ENCODE assay signal across 5 cellular contexts in the genomic region with DNA sequence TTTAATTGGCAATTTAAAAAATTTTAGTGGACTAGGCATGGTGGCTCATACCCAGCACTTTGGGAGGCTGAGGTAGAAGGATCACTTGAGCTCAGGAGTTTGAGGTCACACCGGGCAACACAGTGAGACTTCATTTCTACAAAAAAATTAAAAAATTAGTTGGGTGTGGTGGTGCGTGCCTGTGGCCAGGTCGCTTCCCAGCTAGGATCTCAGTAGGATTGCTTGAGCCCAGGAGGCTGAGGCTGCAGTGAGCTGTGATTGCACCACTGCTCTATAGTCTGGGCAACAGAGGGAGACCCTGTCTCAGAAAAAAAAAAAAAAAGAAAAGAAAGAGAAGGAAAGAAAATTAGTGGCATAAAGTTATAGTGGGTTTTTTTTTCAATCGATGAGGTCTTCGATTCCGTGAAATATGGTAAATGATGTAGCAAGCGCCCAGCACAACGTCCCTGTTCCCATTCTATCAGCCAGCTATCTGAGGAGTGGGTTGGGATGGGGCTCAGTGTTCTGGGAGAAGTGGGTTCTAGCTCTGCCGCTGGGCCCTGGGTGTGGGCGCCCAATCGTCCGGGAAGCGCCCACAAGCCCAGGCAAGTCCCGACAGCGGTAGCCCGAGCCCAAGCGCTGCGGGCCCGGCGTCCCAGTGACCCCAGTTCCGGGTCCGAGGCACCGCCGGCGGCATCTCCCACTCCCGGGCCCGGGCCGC. TPM values are rescaled to one million over a fixed set of nuclear protein-coding genes. Genes with fewer than 3 reads are reported as not detected.
A peak's percentile ranks its signal among the peaks of the same experiment; 100 is the strongest.
DNase-seq lines count a peak whose midpoint lies in the region; ATAC-seq and TF ChIP-seq lines count a peak whose summit lies in the region.

No MANE protein-coding gene starts in this region.

- H3K36me3 ChIP-seq in esophagus squamous epithelium, result peaks cover 0 to 12% (median 0%) of the 10 kb centered on the region in 3 donors

- DNase-seq in RWPE1 (ENCODE audit: low spot score) (no peak), esophagus squamous epithelium (lab: John Stamatoyannopoulos, UW) (no peak), NCI-H2081 (lab: John Stamatoyannopoulos, UW) (no peak)

- H3K27ac Mint-ChIP-seq in stimulated activated memory B cell treated with anti-CD40 and anti-IgM and Interleukin-4, amounts not matched to agents 10 μg/mL and 1 μg/mL and 100 μg/mL, for 72 hours, result peak overlapping the region; percentile 60

- H3K4me3 Mint-ChIP-seq in stimulated activated memory B cell treated with anti-CD40 and anti-IgM and Interleukin-4, amounts not matched to agents 10 μg/mL and 1 μg/mL and 100 μg/mL, for 72 hours, result peak overlapping the region; percentile 79

- peaks cover 24% of the 10 kb centered on the region for H3K27me3 Mint-ChIP-seq in stimulated activated memory B cell treated with anti-CD40 and anti-IgM and Interleukin-4, amounts not matched to agents 10 μg/mL and 1 μg/mL and 100 μg/mL, for 72 hours

- H3K27ac ChIP-seq in RWPE1 (peak overlapping the region; percentile 95), esophagus squamous epithelium (peak overlapping the region; percentile 86 to 98 (median 92))

- peak in 1 of 4 donors; percentile 43 for TF ChIP-seq POLR2A in esophagus squamous epithelium (IDR thresholded peaks at IDR 0.05)

- H3K27me3 ChIP-seq in esophagus squamous epithelium, result peaks cover 0 to 11% (median 0%) of the 10 kb centered on the region in 4 donors

- peaks cover 30% of the 10 kb centered on the region for H3K4me1 Mint-ChIP-seq in stimulated activated memory B cell treated with anti-CD40 and anti-IgM and Interleukin-4, amounts not matched to agents 10 μg/mL and 1 μg/mL and 100 μg/mL, for 72 hours

- POLR2A ChIA-PET in RWPE1 (lab: Yijun Ruan, JAX; ENCODE audit: low non-redundant PET), result interaction anchor here (1.2 to 1.7 kb wide), 4 partner anchors 9 to 17 kb away, joined by 3 to 8 read pairs (median 4); partner anchors contain the start of genes CCDC85B and FIBP

- 25 to 36% methylated on average over 17 to 18 of the region's 28 CpGs for WGBS in esophagus squamous epithelium, 2 donors

- CTCF ChIA-PET in RWPE1 (lab: Yijun Ruan, JAX), result interaction anchor here (0.7 to 1.8 kb wide), 5 partner anchors 11 to 154 kb away, joined by 3 to 14 read pairs (median 6); partner anchors contain the start of gene FIBP

- no peaks in the 10 kb centered on the region for H3K9me3 Mint-ChIP-seq in stimulated activated memory B cell treated with anti-CD40 and anti-IgM and Interleukin-4, amounts not matched to agents 10 μg/mL and 1 μg/mL and 100 μg/mL, for 72 hours

- peaks cover 11 to 56% (median 13%) of the 10 kb centered on the region in 3 donors for H3K4me1 ChIP-seq in esophagus squamous epithelium

- ATAC-seq in stimulated activated memory B cell treated with anti-CD40 and anti-IgM and Interleukin-4, amounts not matched to agents 10 μg/mL and 1 μg/mL and 100 μg/mL, for 72 hours, result no peak
- no peak for ATAC-seq in GM21390 (IDR thresholded peaks at IDR 0.05; ENCODE audit: unreplicated experiment)

- no peak for TF ChIP-seq CTCF in RWPE1 (conservative IDR thresholded peaks at IDR 0.05; ENCODE audit: low read depth)
- no peak for TF ChIP-seq CTCF in esophagus squamous epithelium (IDR thresholded peaks at IDR 0.05)

- H3K4me3 ChIP-seq in esophagus squamous epithelium, result peak overlapping the region; percentile 73 to 89 (median 82)

- H3K36me3 Mint-ChIP-seq in stimulated activated memory B cell treated with anti-CD40 and anti-IgM and Interleukin-4, amounts not matched to agents 10 μg/mL and 1 μg/mL and 100 μg/mL, for 72 hours, result no peaks in the 10 kb centered on the region

- no peaks in the 10 kb centered on the region for H3K9me3 ChIP-seq in esophagus squamous epithelium

- intact Hi-C loops in esophagus squamous epithelium (cut with DNase I), result no loop called here

RNA-seq across cellular contexts. Expression of gene FOSL1, which starts 1.4 kb away (rescaled TPM):
- total RNA-seq in esophagus squamous epithelium, result 10 to 100 TPM; 11.9 to 72.7 (median 35.6) TPM

RNA-seq across cellular contexts. Expression of gene CCDC85B, which starts 8.3 kb away (rescaled TPM):
- 10 to 100 TPM; 16.0 to 34.3 (median 28.0) TPM for total RNA-seq in esophagus squamous epithelium

RNA-seq across cellular contexts. Expression of gene FIBP, which starts 10.5 kb away (rescaled TPM):
- total RNA-seq in esophagus squamous epithelium, result 10 to 100 TPM; 35.7 to 60.1 (median 38.4) TPM

RNA-seq across cellular contexts. Expression of gene CTSW, which starts 19.2 kb away (rescaled TPM):
- 1 to 10 TPM in 3 of 4 donors, under 1 TPM in 1; 0.21 to 3.6 (median 1.8) TPM for total RNA-seq in esophagus squamous epithelium

RNA-seq across cellular contexts. Expression of gene C11orf68, which starts 20.1 kb away (rescaled TPM):
- 10 to 100 TPM in 2 of 4 donors, 1 to 10 TPM in 2; 5.8 to 15.6 (median 10.6) TPM for total RNA-seq in esophagus squamous epithelium
